In genomic region chr15:97960364-97961066, GRCh38 we compare ENCODE assay signal across 2 cellular contexts.
TF ChIP-seq lines count a peak whose summit lies in the region.

TSS of gene ARRDC4 (plus strand) at chr15:97960703. CDS start at chr15:97960862, 159 bp downstream.

TF ChIP-seq in IMR-90, 13 proteins besides CTCF, POLR2A, EP300 and RAD21:
- TF ChIP-seq ELK1 (IDR thresholded peaks at IDR 0.05; ENCODE audit: borderline replicate concordance, low read depth, low read length), result no peak
- TF ChIP-seq RFX5 (IDR thresholded peaks at IDR 0.05; ENCODE audit: low read depth, low read length), result peak; percentile 64
- no peak for TF ChIP-seq SMC3 (IDR thresholded peaks at IDR 0.05; ENCODE audit: low read depth, low read length)
- TF ChIP-seq NFE2L2 (IDR thresholded peaks at IDR 0.05; ENCODE audit: low read depth, low read length), result no peak
- TF ChIP-seq FOS (IDR thresholded peaks at IDR 0.05; ENCODE audit: low read depth, low read length), result peak; percentile 97
- peak; percentile 69 for TF ChIP-seq CEBPB (IDR thresholded peaks at IDR 0.05; ENCODE audit: low read depth, low read length)
- TF ChIP-seq MAZ (IDR thresholded peaks at IDR 0.05; ENCODE audit: borderline replicate concordance, low read depth, low read length), result peak; percentile 93
- TF ChIP-seq USF2 (IDR thresholded peaks at IDR 0.05; ENCODE audit: low read depth, low read length), result peak; percentile 96
- peak; percentile 100 for TF ChIP-seq BHLHE40 (IDR thresholded peaks at IDR 0.05; ENCODE audit: low read depth, low read length)
- no peak for TF ChIP-seq CHD1 (IDR thresholded peaks at IDR 0.05; ENCODE audit: low read depth, low read length)
- peak; percentile 91 for TF ChIP-seq MXI1 (IDR thresholded peaks at IDR 0.05; ENCODE audit: borderline replicate concordance, low read depth, low read length)
- no peak for TF ChIP-seq RCOR1 (IDR thresholded peaks at IDR 0.05; ENCODE audit: insufficient replicate concordance, low read length)
TF ChIP-seq in IMR-90: peak in this region for 7.

TF ChIP-seq in PFSK-1, 5 proteins besides CTCF, POLR2A, EP300 and RAD21 (continued from another document):
- TF ChIP-seq REST (IDR thresholded peaks at IDR 0.05; ENCODE audit: insufficient read depth in 1 of 2, low read depth in 2 of 2, low read length in 2 of 2) (no peak), FOXP2 (optimal IDR thresholded peaks at IDR 0.05; ENCODE audit: borderline replicate concordance, extremely low read depth, extremely low read length, insufficient read depth) (peak; percentile 40)
